Comparison of ENCODE assay signal across 8 cellular contexts in the genomic region with DNA sequence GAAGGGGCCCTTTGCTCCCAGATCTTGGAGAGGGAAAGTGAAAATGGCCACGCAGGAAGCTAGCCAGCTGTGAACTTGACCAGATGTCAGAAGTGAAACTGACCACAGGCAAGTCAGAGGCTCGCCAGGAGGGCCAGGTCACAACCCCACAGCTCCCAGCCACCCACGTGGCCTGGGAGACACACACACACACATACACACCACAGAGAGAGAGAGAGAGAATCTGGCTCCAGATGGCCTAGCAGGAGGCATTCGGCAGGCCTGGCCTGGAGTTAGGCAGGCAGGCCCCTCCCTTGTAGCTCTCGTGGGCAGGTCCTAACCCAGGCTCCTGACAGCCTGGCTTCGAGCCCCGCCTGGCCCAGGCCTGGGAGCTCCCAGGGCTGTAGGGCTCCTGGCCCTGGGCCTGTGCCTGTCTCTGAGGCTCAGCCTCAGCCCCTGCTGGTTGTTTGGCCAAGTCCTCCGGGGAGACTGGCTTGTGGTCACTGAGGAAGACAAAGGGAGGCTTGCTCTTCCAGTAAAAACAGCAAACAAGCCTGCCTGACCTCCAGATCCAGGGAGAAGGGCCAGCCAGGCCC. TPM values are rescaled to one million over a fixed set of nuclear protein-coding genes. Genes with fewer than 3 reads are reported as not detected.
DNase-seq lines count a peak whose midpoint lies in the region; ATAC-seq and TF ChIP-seq lines count a peak whose summit lies in the region.

No MANE protein-coding gene starts in this region.

- H3K36me3 ChIP-seq in stomach = no peaks in the 10 kb centered on the region

- TF ChIP-seq EP300 in stomach (IDR thresholded peaks at IDR 0.05) = peak; percentile 27

- DNase-seq in NCI-H446 treated with DMSO at 0.1 percent for 48 hours (lab: John Stamatoyannopoulos, UW) (peak; percentile 94), cerebellar nuclear complex (lab: John Stamatoyannopoulos, UW) (peak; percentile 91 to 93), left colon (peak; percentile 56 to 85), stomach (peak; percentile 86), T-helper 2 cell (no peak)
- no peak for DNase-seq in stimulated activated naive CD4-positive, alpha-beta T cell (lab: John Stamatoyannopoulos, UW)

- H3K27me3 ChIP-seq in stomach = no peaks in the 10 kb centered on the region

- TF ChIP-seq CTCF in stomach (IDR thresholded peaks at IDR 0.05) = peak in 2 of 7 experiments; percentile 16 to 24

- no peaks in the 10 kb centered on the region for H3K9me3 ChIP-seq in stomach

- no peak for TF ChIP-seq POLR2A in stomach (IDR thresholded peaks at IDR 0.05)

- 0 to 17% (median 11%) methylated on average over 3 to 8 of the region's 8 CpGs for WGBS in stomach, 5 donors

- peak; percentile 89 for ATAC-seq in GM18511 (IDR thresholded peaks at IDR 0.05; ENCODE audit: unreplicated experiment)
- peak; percentile 84 for ATAC-seq in HG02678 (IDR thresholded peaks at IDR 0.05; ENCODE audit: unreplicated experiment)
- ATAC-seq in left colon = peak; percentile 90

- no peak overlapping the region for H3K4me3 ChIP-seq in stomach

- peaks cover 19 to 36% (median 32%) of the 10 kb centered on the region in 4 donors for H3K4me1 ChIP-seq in stomach

- intact Hi-C loops in left colon (cut with DNase I, micrococcal nuclease) (no loop called here), stomach (cut with DNase I; ENCODE audit: low total_unique reads) (no loop called here)

- peak overlapping the region; percentile 12 to 82 (median 70) for H3K27ac ChIP-seq in stomach

RNA-seq across cellular contexts. Expression of a gene that starts 20.2 kb away (rescaled TPM):
- total RNA-seq in left colon = 1 to 10 TPM; 1.1 to 2.8 TPM
- 1 to 10 TPM in 4 of 5 donors, not detected in 1; 1.9 to 6.6 (median 4.3) TPM for total RNA-seq in stomach
- 1 to 10 TPM; 1.1 to 4.0 (median 1.5) TPM for polyA plus RNA-seq in stomach

Comparison
In these comparisons a context has a peak if more than half of its experiments do, and no peak if none do; other contexts are left out.
1. DNase-seq: peak in NCI-H446 treated with DMSO at 0.1 percent for 48 hours (single experiment), cerebellar nuclear complex (2 of 2), left colon (2 of 2) and stomach (single experiment); none in T-helper 2 cell (0 of 5) and stimulated activated naive CD4-positive, alpha-beta T cell (0 of 6).
2. Peak in every context shown above with its lines, with median percentiles within 50 percentile points of each other: ATAC-seq.